Comparison of ENCODE assay signal across 16 cellular contexts in the genomic region with DNA sequence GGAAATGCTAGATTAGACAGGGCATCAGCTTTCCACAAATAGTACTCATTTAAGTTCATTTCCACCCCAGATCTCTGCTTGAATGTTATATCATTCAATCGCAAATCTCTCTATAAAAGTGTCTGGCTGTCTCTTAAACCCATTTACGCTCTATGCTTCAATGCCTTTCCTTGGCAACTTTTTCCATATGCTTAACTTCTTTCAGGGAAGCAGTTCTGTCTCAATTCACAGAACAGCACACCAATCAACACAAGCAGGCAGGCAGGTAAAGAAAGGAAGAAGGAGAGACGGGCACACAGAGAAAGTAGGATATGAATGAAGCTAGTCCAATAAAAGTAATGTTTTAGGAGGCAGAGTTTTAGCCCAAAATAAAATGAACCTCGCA.
DNase-seq lines count a peak whose midpoint lies in the region; ATAC-seq, FAIRE-seq and TF ChIP-seq lines count a peak whose summit lies in the region.
"Had no signal": no experiment of that assay in that cellular context is flagged by ENCODE, and none has a peak within 500 bp of the region (broad histone marks: within the 10 kb centered on the region; RNA-seq: fewer than 3 reads in every experiment).

No MANE protein-coding gene starts in this region.

- no peaks in the 10 kb centered on the region for H3K9me3 ChIP-seq in psoas muscle
- H3K9me3 ChIP-seq: BE2C, breast epithelium, gastroesophageal sphincter had no signal

- peaks cover 32% of the 10 kb centered on the region for H3K4me1 ChIP-seq in psoas muscle
- H3K4me1 ChIP-seq: breast epithelium had no signal

- DNase-seq in DMS79 (lab: John Stamatoyannopoulos, UW): peak; percentile 18
- DNase-seq in LNCaP clone FGC (ENCODE audit: low read depth): peak; percentile 55
- peak; percentile 5 for DNase-seq in bronchial epithelial cell (ENCODE audit: low read depth)
- DNase-seq in psoas muscle: no peak
- no peak for DNase-seq in T1000 (lab: John Stamatoyannopoulos, UW)
- no peak for DNase-seq in GM10248 (ENCODE audit: extremely low spot score)
- DNase-seq in mesenteric fat pad (ENCODE audit: low spot score): no peak
- DNase-seq: activated CD8-positive, alpha-beta T cell treated with anti-CD3 and anti-CD28 coated beads, Interleukin-2, amount 10 ng/mL, durations not matched to agents 7 days and 5 days; activated naive CD8-positive, alpha-beta T cell treated with anti-CD3 and anti-CD28 coated beads, Interleukin-2, amount 50 U/mL, for 24 hours; BE2C; dorsolateral prefrontal cortex; stimulated activated CD4-positive, alpha-beta T cell treated with anti-CD3 and anti-CD28 coated beads, Interleukin-1b, Interleukin-23, amount 100 ng/mL, for 48 hours had no signal

- CTCF ChIA-PET in GM10248 (lab: Yijun Ruan, JAX): interaction anchor here (1.2 to 4.9 kb wide), 4 partner anchors 10 to 344 kb away, joined by 3 to 43 read pairs (median 3); no protein-coding TSS in a partner anchor

- POLR2A ChIA-PET in GM10248 (lab: Yijun Ruan, JAX): no interaction called here

- H3K27me3 ChIP-seq in bronchial epithelial cell (ENCODE audit: control insufficient read depth, insufficient read depth, low read length) (no peaks in the 10 kb centered on the region), psoas muscle (ENCODE audit: insufficient read depth in 3 of 3, low read length in 2 of 3) (no peaks in the 10 kb centered on the region)
- H3K27me3 ChIP-seq: BE2C, breast epithelium, dorsolateral prefrontal cortex, gastroesophageal sphincter had no signal

- H3K4me3 ChIP-seq in LNCaP clone FGC (ENCODE audit: low read depth, low read length) (no peak overlapping the region), bronchial epithelial cell (ENCODE audit: low read depth, low read length) (no peak overlapping the region), psoas muscle (peak overlapping the region; percentile 29)
- H3K4me3 ChIP-seq: breast epithelium, dorsolateral prefrontal cortex, gastroesophageal sphincter had no signal

- no peak for FAIRE-seq in bronchial epithelial cell (lab: Jason Lieb, UNC)

- H3K36me3 ChIP-seq in bronchial epithelial cell (ENCODE audit: control insufficient read depth, insufficient read depth, low read length) (no peaks in the 10 kb centered on the region), psoas muscle (ENCODE audit: insufficient read depth in 1 of 2, low read depth in 1 of 2) (no peaks in the 10 kb centered on the region)
- H3K36me3 ChIP-seq: BE2C, breast epithelium had no signal

- intact Hi-C loops in psoas muscle (cut with DNase I): no loop called here

- H3K27ac ChIP-seq in psoas muscle: peak overlapping the region; percentile 48
- H3K27ac ChIP-seq: breast epithelium, gastroesophageal sphincter had no signal

- peak in 1 of 4 donors; percentile 9 for ATAC-seq in psoas muscle
- ATAC-seq: activated CD8-positive, alpha-beta T cell treated with anti-CD3 and anti-CD28 coated beads, Interleukin-2, amount 10 ng/mL, durations not matched to agents 7 days and 5 days; activated naive CD8-positive, alpha-beta T cell treated with anti-CD3 and anti-CD28 coated beads, Interleukin-2, amount 50 U/mL, for 24 hours; gastroesophageal sphincter; left lobe of liver; sciatic nerve had no signal

- 55 to 74% (median 65%) methylated on average over 4 of the region's 4 CpGs for WGBS in psoas muscle, 3 donors

- TF ChIP-seq CTCF in LNCaP clone FGC (IDR thresholded peaks at IDR 0.05; ENCODE audit: control insufficient read depth, extremely low read depth, insufficient read depth): no peak
- TF ChIP-seq CTCF in bronchial epithelial cell (IDR thresholded peaks at IDR 0.05; ENCODE audit: insufficient read depth, low read length, severe bottlenecking): no peak
- no peak for TF ChIP-seq CTCF in psoas muscle (IDR thresholded peaks at IDR 0.05)
- no peak for TF ChIP-seq CTCF in GM10248 (IDR thresholded peaks at IDR 0.05; ENCODE audit: control extremely low read depth, extremely low read depth, low read depth, missing control alignments)

Comparison
In these comparisons a context has a peak if more than half of its experiments do, and no peak if none do; other contexts are left out.
1. DNase-seq: peak in DMS79 (single experiment), LNCaP clone FGC (single experiment) and bronchial epithelial cell (single experiment); none in psoas muscle (0 of 2), T1000 (single experiment), GM10248 (single experiment) and mesenteric fat pad (single experiment).